11 cellular contexts compared by ENCODE assay signal in the genomic region with DNA sequence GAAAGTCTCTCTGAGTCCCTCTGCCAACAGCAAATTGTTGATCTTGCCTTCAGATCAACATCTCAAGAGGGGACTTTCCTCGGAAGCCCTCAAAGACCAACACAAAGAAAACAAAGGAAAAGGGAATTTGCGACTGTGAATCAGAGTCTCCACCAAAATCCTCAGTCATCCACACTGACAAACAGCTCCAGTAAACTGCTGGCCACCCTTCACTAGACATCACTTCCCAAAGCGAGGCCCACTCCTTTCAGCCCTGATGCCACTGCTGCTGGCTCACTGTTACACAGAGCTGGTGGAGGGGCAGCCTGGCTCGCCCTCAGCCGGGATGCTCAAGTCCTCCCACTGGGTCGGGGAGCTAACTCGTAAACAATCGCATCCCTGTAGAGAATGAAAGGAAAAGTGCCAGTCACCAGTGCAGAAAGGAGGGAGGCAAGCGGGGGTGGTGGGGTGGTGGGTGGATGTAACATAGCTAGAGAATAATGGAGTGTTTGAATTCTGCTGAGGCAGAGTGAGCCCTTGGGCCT. TPM values are rescaled to one million over a fixed set of nuclear protein-coding genes. Genes with fewer than 3 reads are reported as not detected.
DNase-seq lines count a peak whose midpoint lies in the region; ATAC-seq and TF ChIP-seq lines count a peak whose summit lies in the region.
"Had no signal": no experiment of that assay in that cellular context is flagged by ENCODE, and none has a peak within 500 bp of the region (broad histone marks: within the 10 kb centered on the region; RNA-seq: fewer than 3 reads in every experiment).

No MANE protein-coding gene starts in this region.

- H3K27me3 ChIP-seq in A673 (replicated peaks; ENCODE audit: insufficient read depth, low read depth, low read length, poor library complexity) = no peaks in the 10 kb centered on the region

- H3K27me3 Mint-ChIP-seq in activated T-helper 17 cell treated with anti-CD3 and anti-CD28 coated beads, Interleukin-2, amount 50 U/mL, for 72 hours = peaks cover 9% of the 10 kb centered on the region
- H3K27me3 Mint-ChIP-seq: activated naive CD8-positive, alpha-beta T cell treated with anti-CD3 and anti-CD28 coated beads, Interleukin-2, amount 50 U/mL, for 24 hours had no signal

- TF ChIP-seq CTCF in A673 (conservative IDR thresholded peaks at IDR 0.05; ENCODE audit: low read depth, low read length) = no peak

- BruUV-seq in A673 (replicated peaks; lab: Mats Ljungman, UMichigan) = no TSS peak

- POLR2A ChIA-PET in A673 (lab: Charles Lee; ENCODE audit: low non-redundant PET) = interaction anchor here (0.6 kb wide), 1 partner anchor 720 kb away, joined by 3 read pairs; no protein-coding TSS in a partner anchor

- peaks cover 40% of the 10 kb centered on the region for H3K4me1 ChIP-seq in A673 (ENCODE audit: insufficient read depth, low read length, poor library complexity, severe bottlenecking)

- DNase-seq in A673 (ENCODE audit: low spot score) (peak; percentile 68), SK-MEL-5 (ENCODE audit: low read depth, low spot score) (peak; percentile 79), left cardiac atrium (no peak), occipital lobe (lab: John Stamatoyannopoulos, UW) (peak; percentile 87), GF-D8 (lab: John Stamatoyannopoulos, UW) (no peak)
- DNase-seq: activated naive CD8-positive, alpha-beta T cell treated with anti-CD3 and anti-CD28 coated beads, Interleukin-2, amount 50 U/mL, for 24 hours; NCI-H1105 treated with DMSO at 0.1 percent for 48 hours had no signal

- H3K9me3 ChIP-seq in A673 (ENCODE audit: low read depth, low read length, poor library complexity, severe bottlenecking) = no peaks in the 10 kb centered on the region
- H3K9me3 ChIP-seq: neutrophil had no signal

- H3K36me3 ChIP-seq in A673 (ENCODE audit: insufficient read depth, low read length, poor library complexity, severe bottlenecking) = no peaks in the 10 kb centered on the region
- H3K36me3 ChIP-seq: neutrophil had no signal

- H3K4me1 Mint-ChIP-seq in activated T-helper 17 cell treated with anti-CD3 and anti-CD28 coated beads, Interleukin-2, amount 50 U/mL, for 72 hours = no peaks in the 10 kb centered on the region
- H3K4me1 Mint-ChIP-seq: activated naive CD8-positive, alpha-beta T cell treated with anti-CD3 and anti-CD28 coated beads, Interleukin-2, amount 50 U/mL, for 24 hours had no signal

- intact Hi-C loops in A673 (cut with micrococcal nuclease; ENCODE audit: unreplicated experiment) (no loop called here), left cardiac atrium (cut with DNase I) (no loop called here)

- H3K36me3 Mint-ChIP-seq in activated T-helper 17 cell treated with anti-CD3 and anti-CD28 coated beads, Interleukin-2, amount 50 U/mL, for 72 hours (ENCODE audit: low read depth) = no peaks in the 10 kb centered on the region

- CTCF ChIA-PET in A673 (lab: Charles Lee) = interaction anchor here (1.0 kb wide), 1 partner anchor 532 kb away, joined by 9 read pairs; no protein-coding TSS in a partner anchor

- no peak overlapping the region for H3K4me3 Mint-ChIP-seq in activated T-helper 17 cell treated with anti-CD3 and anti-CD28 coated beads, Interleukin-2, amount 50 U/mL, for 72 hours
- H3K4me3 Mint-ChIP-seq: activated naive CD8-positive, alpha-beta T cell treated with anti-CD3 and anti-CD28 coated beads, Interleukin-2, amount 50 U/mL, for 24 hours had no signal

- peak overlapping the region; percentile 50 for H3K27ac ChIP-seq in A673 (ENCODE audit: low read depth, low read length, poor library complexity, severe bottlenecking)
- H3K27ac ChIP-seq: neutrophil had no signal

- no peak overlapping the region for H3K4me3 ChIP-seq in A673 (ENCODE audit: low read depth, low read length, poor library complexity, severe bottlenecking)

- no peaks in the 10 kb centered on the region for H3K9me3 Mint-ChIP-seq in activated T-helper 17 cell treated with anti-CD3 and anti-CD28 coated beads, Interleukin-2, amount 50 U/mL, for 72 hours
- H3K9me3 Mint-ChIP-seq: activated naive CD8-positive, alpha-beta T cell treated with anti-CD3 and anti-CD28 coated beads, Interleukin-2, amount 50 U/mL, for 24 hours had no signal

- ATAC-seq in left cardiac atrium (peak; percentile 19 to 44), GM21723 (IDR thresholded peaks at IDR 0.05; ENCODE audit: unreplicated experiment) (no peak), GM18498 (IDR thresholded peaks at IDR 0.05; ENCODE audit: unreplicated experiment) (no peak)
- no peak for ATAC-seq in activated T-helper 17 cell treated with anti-CD3 and anti-CD28 coated beads, Interleukin-2, amount 50 U/mL, for 72 hours (replicated peaks)

- no peak overlapping the region for H3K27ac Mint-ChIP-seq in activated T-helper 17 cell treated with anti-CD3 and anti-CD28 coated beads, Interleukin-2, amount 50 U/mL, for 72 hours
- H3K27ac Mint-ChIP-seq: activated naive CD8-positive, alpha-beta T cell treated with anti-CD3 and anti-CD28 coated beads, Interleukin-2, amount 50 U/mL, for 24 hours had no signal

- in situ Hi-C loops in SK-MEL-5 (cut with HindIII; ENCODE audit: low pct_unique_long_range_greater_than_20kb, low sequenced_read_pairs) = no loop called here

RNA-seq across cellular contexts. Expression of a gene that starts 1.3 kb away (rescaled TPM):
- total RNA-seq in A673 (2021) (0.71 and 2.3 TPM in 2 replicates), left cardiac atrium (10 to 100 TPM; 33.9 to 39.9 TPM), occipital lobe (6.9 TPM)
- not detected in 2 replicates for total RNA-seq in SK-MEL-5 (2014; rRNA removed; shearing (Covaris generic))
- not detected in 2 replicates for polyA plus RNA-seq in SK-MEL-5 (2015; cell fraction: cytosol; rRNA removed)
- 0.56 TPM in 1 of 2 replicates, not detected in the other for polyA plus RNA-seq in SK-MEL-5 (2015; cell fraction: nucleus; rRNA removed)
- total RNA-seq in activated T-helper 17 cell treated with anti-CD3 and anti-CD28 coated beads, Interleukin-2, amount 50 U/mL, for 72 hours = not detected

Comparison
In these comparisons a context has a peak if more than half of its experiments do, and no peak if none do; other contexts are left out.
1. DNase-seq: peak in A673 (single experiment), SK-MEL-5 (single experiment) and occipital lobe (single experiment); none in left cardiac atrium (single experiment) and GF-D8 (single experiment).
2. ATAC-seq: peak in left cardiac atrium (2 of 2); none in GM21723 (single experiment), activated T-helper 17 cell treated with anti-CD3 and anti-CD28 coated beads, Interleukin-2, amount 50 U/mL, for 72 hours (single experiment) and GM18498 (single experiment).